Comparison of ENCODE assay signal across 8 cellular contexts in genomic region chr7:105429746-105430612, GRCh38.
DNase-seq lines count a peak whose midpoint lies in the region; ATAC-seq and TF ChIP-seq lines count a peak whose summit lies in the region.

No MANE protein-coding gene starts in this region.

- TF ChIP-seq CTCF in DND-41 (IDR thresholded peaks at IDR 0.05; ENCODE audit: borderline replicate concordance, extremely low read depth, low read length, poor library complexity, severe bottlenecking): peak; percentile 73
- TF ChIP-seq CTCF in OCI-LY3 (IDR thresholded peaks at IDR 0.05; ENCODE audit: low read depth, low read length): peak; percentile 71

- H3K27ac ChIP-seq in DND-41 (ENCODE audit: low read length) (no peak overlapping the region), OCI-LY3 (ENCODE audit: low read length) (no peak overlapping the region)

- DNase-seq in DND-41 (peak; percentile 48), head of caudate nucleus (peak in 22 of 42 donors; percentile 9 to 65 (median 28))
- DNase-seq in activated effector memory CD4-positive, alpha-beta T cell treated with anti-CD3 and anti-CD28 coated beads, Interleukin-2, amount 50 U/mL, for 16 hours: peak; percentile 66
- peak; percentile 57 for DNase-seq in stimulated activated CD4-positive, alpha-beta T cell treated with anti-CD3 and anti-CD28 coated beads, Interleukin-15, amount 100 ng/mL, for 24 hours

- H4K20me1 ChIP-seq in DND-41 (ENCODE audit: insufficient read depth, low read length): no peaks in the 10 kb centered on the region
- H4K20me1 ChIP-seq in OCI-LY3 (ENCODE audit: insufficient read depth, low read length): no peaks in the 10 kb centered on the region

- no peaks in the 10 kb centered on the region for H3K27me3 ChIP-seq in DND-41 (ENCODE audit: insufficient read depth, low read length, poor library complexity)
- no peaks in the 10 kb centered on the region for H3K27me3 ChIP-seq in OCI-LY3 (ENCODE audit: low read depth, low read length)

- H3K79me2 ChIP-seq in DND-41 (ENCODE audit: insufficient read depth, low read length) (no peaks in the 10 kb centered on the region), OCI-LY3 (ENCODE audit: low read length) (no peaks in the 10 kb centered on the region)

- H3K9me3 ChIP-seq in DND-41 (ENCODE audit: insufficient read depth, low read length, severe bottlenecking): no peaks in the 10 kb centered on the region
- H3K9me3 ChIP-seq in OCI-LY3 (ENCODE audit: insufficient read depth, low read length): no peaks in the 10 kb centered on the region

- H2AFZ ChIP-seq in DND-41 (ENCODE audit: low read depth, low read length) (no peak overlapping the region), OCI-LY3 (ENCODE audit: low read depth, low read length) (no peak overlapping the region)

- no peak overlapping the region for H3K9ac ChIP-seq in DND-41 (ENCODE audit: low read depth, low read length)
- H3K9ac ChIP-seq in OCI-LY3 (ENCODE audit: low read length): no peak overlapping the region

- intact Hi-C loops in head of caudate nucleus (cut with DNase I): no loop called here

- H3K4me1 ChIP-seq in DND-41 (ENCODE audit: insufficient read depth, low read length): no peaks in the 10 kb centered on the region
- peaks cover 5% of the 10 kb centered on the region; the same call in 1 of the 2 replicates for H3K4me1 ChIP-seq in OCI-LY3 (ENCODE audit: low read length)

- H3K4me3 ChIP-seq in DND-41 (ENCODE audit: low read depth in 1 of 2, low read length in 2 of 2) (no peak overlapping the region), OCI-LY3 (ENCODE audit: low read length) (no peak overlapping the region)

- H3K4me2 ChIP-seq in DND-41 (ENCODE audit: insufficient read depth, low read length) (no peak overlapping the region), OCI-LY3 (ENCODE audit: low read length) (peak overlapping the region; percentile 10; the same call in 1 of the 2 replicates)

- peak; percentile 81 for ATAC-seq in DND-41 (ENCODE audit: insufficient read depth, low read depth)
- peak; percentile 60 for ATAC-seq in HG02981 (IDR thresholded peaks at IDR 0.05; ENCODE audit: unreplicated experiment)
- no peak for ATAC-seq in GM21529 (IDR thresholded peaks at IDR 0.05; ENCODE audit: unreplicated experiment)
- ATAC-seq in HG03039 (IDR thresholded peaks at IDR 0.05; ENCODE audit: unreplicated experiment): no peak

- H3K36me3 ChIP-seq in DND-41 (ENCODE audit: insufficient read depth, low read length): no peaks in the 10 kb centered on the region
- no peaks in the 10 kb centered on the region for H3K36me3 ChIP-seq in OCI-LY3 (replicated peaks; ENCODE audit: low read depth, low read length)

Comparison
In these comparisons a context has a peak if more than half of its experiments do, and no peak if none do; other contexts are left out.
1. ATAC-seq: peak in DND-41 (single experiment) and HG02981 (single experiment); none in GM21529 (single experiment) and HG03039 (single experiment).
2. Peak in every context shown above with its lines, with median percentiles within 50 percentile points of each other: DNase-seq.